ENCODE assay signal across 12 cellular contexts in genomic region chr11:43833657-43834073, GRCh38. TPM values are rescaled to one million over a fixed set of nuclear protein-coding genes. Genes with fewer than 3 reads are reported as not detected.
A peak's percentile ranks its signal among the peaks of the same experiment; 100 is the strongest.
DNase-seq lines count a peak whose midpoint lies in the region; TF ChIP-seq lines count a peak whose summit lies in the region.
"Had no signal": no experiment of that assay in that cellular context is flagged by ENCODE, and none has a peak within 500 bp of the region (broad histone marks: within the 10 kb centered on the region; RNA-seq: fewer than 3 reads in every experiment).

No MANE protein-coding gene starts in this region.

- H3K4me3 ChIP-seq in astrocyte of the cerebellum (ENCODE audit: low read depth, low read length) (no peak overlapping the region), osteoblast (ENCODE audit: insufficient read depth, low read length) (no peak overlapping the region)

- DNase-seq in activated CD4-positive, alpha-beta T cell treated with anti-CD3 and anti-CD28 coated beads, Interleukin-2, amount 10 ng/mL, durations not matched to agents 24 days and 14 days: peak; percentile 7
- no peak for DNase-seq in activated CD4-positive, alpha-beta T cell treated with anti-CD3 and anti-CD28 coated beads for 4 hours
- DNase-seq in astrocyte of the cerebellum (ENCODE audit: low read depth) (peak; percentile 32), hepatic stellate cell (ENCODE audit: low spot score) (peak; percentile 34), type B pancreatic cell (ENCODE audit: extremely low spot score, unreplicated experiment) (no peak), NCI-H1092 (lab: John Stamatoyannopoulos, UW) (no peak), DMS 273 (lab: John Stamatoyannopoulos, UW; ENCODE audit: unreplicated experiment) (no peak), osteoblast (ENCODE audit: insufficient read length, low spot score, missing footprints) (no peak)
- DNase-seq: activated CD4-positive, alpha-beta memory T cell treated with anti-CD3 and anti-CD28 coated beads for 36 hours; activated naive CD8-positive, alpha-beta T cell treated with anti-CD3 and anti-CD28 coated beads, Interleukin-2, amount 10 ng/mL, durations not matched to agents 7 days and 5 days; stimulated activated CD4-positive, alpha-beta T cell treated with anti-CD3 and anti-CD28 coated beads, Interleukin-15, amount 100 ng/mL, for 24 hours had no signal

- no peaks in the 10 kb centered on the region for H3K79me2 ChIP-seq in osteoblast (ENCODE audit: insufficient read depth, low read length)

- H3K4me3 Mint-ChIP-seq in activated CD4-positive, alpha-beta T cell treated with anti-CD3 and anti-CD28 coated beads, Interleukin-2, amount 10 ng/mL, durations not matched to agents 24 days and 14 days: no peak overlapping the region
- no peak overlapping the region for H3K4me3 Mint-ChIP-seq in type B pancreatic cell
- H3K4me3 Mint-ChIP-seq: activated CD4-positive, alpha-beta memory T cell treated with anti-CD3 and anti-CD28 coated beads for 36 hours; activated naive CD8-positive, alpha-beta T cell treated with anti-CD3 and anti-CD28 coated beads, Interleukin-2, amount 10 ng/mL, durations not matched to agents 7 days and 5 days; stimulated activated effector memory CD8-positive, alpha-beta T cell treated with anti-CD3 and anti-CD28 coated beads, Interleukin-12 subunit alpha, Interleukin-12 subunit beta, amount 100 ng/mL, for 72 hours had no signal

- no peaks in the 10 kb centered on the region for H3K9me3 Mint-ChIP-seq in activated CD4-positive, alpha-beta T cell treated with anti-CD3 and anti-CD28 coated beads, Interleukin-2, amount 10 ng/mL, durations not matched to agents 24 days and 14 days
- no peaks in the 10 kb centered on the region for H3K9me3 Mint-ChIP-seq in type B pancreatic cell
- H3K9me3 Mint-ChIP-seq: activated CD4-positive, alpha-beta memory T cell treated with anti-CD3 and anti-CD28 coated beads for 36 hours; activated naive CD8-positive, alpha-beta T cell treated with anti-CD3 and anti-CD28 coated beads, Interleukin-2, amount 10 ng/mL, durations not matched to agents 7 days and 5 days; stimulated activated effector memory CD8-positive, alpha-beta T cell treated with anti-CD3 and anti-CD28 coated beads, Interleukin-12 subunit alpha, Interleukin-12 subunit beta, amount 100 ng/mL, for 72 hours had no signal

- no peak overlapping the region for H3K4me2 ChIP-seq in osteoblast (ENCODE audit: insufficient read depth, low read length)

- no peaks in the 10 kb centered on the region for H3K27me3 ChIP-seq in osteoblast (ENCODE audit: insufficient read depth, low read length)

- H3K4me1 ChIP-seq in osteoblast (ENCODE audit: insufficient read depth, low read length): peaks cover 18% of the 10 kb centered on the region

- intact Hi-C loops in activated CD4-positive, alpha-beta T cell treated with anti-CD3 and anti-CD28 coated beads, Interleukin-2, amount 10 ng/mL, durations not matched to agents 24 days and 14 days (cut with micrococcal nuclease): loop anchor here (5.0 kb wide), 3 partner anchors 109 to 521 kb away; partner anchors contain the start of genes API5 and C11orf96

- H3K36me3 ChIP-seq in osteoblast (ENCODE audit: insufficient read depth, low read length): peaks cover 13% of the 10 kb centered on the region

- TF ChIP-seq CTCF in astrocyte of the cerebellum (IDR thresholded peaks at IDR 0.05; ENCODE audit: low read depth, low read length, missing control alignments): no peak
- no peak for TF ChIP-seq CTCF in type B pancreatic cell (conservative IDR thresholded peaks at IDR 0.05)
- no peak for TF ChIP-seq CTCF in osteoblast (IDR thresholded peaks at IDR 0.05; ENCODE audit: extremely low read depth, low read depth, low read length)

- H2AFZ ChIP-seq in osteoblast (ENCODE audit: low read length): no peak overlapping the region

- peaks cover 18% of the 10 kb centered on the region for H3K36me3 Mint-ChIP-seq in activated CD4-positive, alpha-beta T cell treated with anti-CD3 and anti-CD28 coated beads, Interleukin-2, amount 10 ng/mL, durations not matched to agents 24 days and 14 days (ENCODE audit: low read depth)
- H3K36me3 Mint-ChIP-seq in type B pancreatic cell: peaks cover 8% of the 10 kb centered on the region

- in situ Hi-C loops in astrocyte of the cerebellum (cut with HindIII; ENCODE audit: low sequenced_read_pairs): no loop called here

- H3K4me1 Mint-ChIP-seq in activated CD4-positive, alpha-beta T cell treated with anti-CD3 and anti-CD28 coated beads, Interleukin-2, amount 10 ng/mL, durations not matched to agents 24 days and 14 days: peaks cover 11% of the 10 kb centered on the region
- H3K4me1 Mint-ChIP-seq in type B pancreatic cell (ENCODE audit: unreplicated experiment): peaks cover 9% of the 10 kb centered on the region

- no peak overlapping the region for H3K27ac Mint-ChIP-seq in activated CD4-positive, alpha-beta T cell treated with anti-CD3 and anti-CD28 coated beads, Interleukin-2, amount 10 ng/mL, durations not matched to agents 24 days and 14 days
- H3K27ac Mint-ChIP-seq in type B pancreatic cell: peak overlapping the region; percentile 40
- H3K27ac Mint-ChIP-seq: activated CD4-positive, alpha-beta memory T cell treated with anti-CD3 and anti-CD28 coated beads for 36 hours; activated naive CD8-positive, alpha-beta T cell treated with anti-CD3 and anti-CD28 coated beads, Interleukin-2, amount 10 ng/mL, durations not matched to agents 7 days and 5 days; stimulated activated effector memory CD8-positive, alpha-beta T cell treated with anti-CD3 and anti-CD28 coated beads, Interleukin-12 subunit alpha, Interleukin-12 subunit beta, amount 100 ng/mL, for 72 hours had no signal

- H3K27me3 Mint-ChIP-seq in activated CD4-positive, alpha-beta T cell treated with anti-CD3 and anti-CD28 coated beads, Interleukin-2, amount 10 ng/mL, durations not matched to agents 24 days and 14 days: no peaks in the 10 kb centered on the region
- H3K27me3 Mint-ChIP-seq in type B pancreatic cell: no peaks in the 10 kb centered on the region
- H3K27me3 Mint-ChIP-seq: activated CD4-positive, alpha-beta memory T cell treated with anti-CD3 and anti-CD28 coated beads for 36 hours; activated naive CD8-positive, alpha-beta T cell treated with anti-CD3 and anti-CD28 coated beads, Interleukin-2, amount 10 ng/mL, durations not matched to agents 7 days and 5 days had no signal

- peaks cover 17% of the 10 kb centered on the region for H4K20me1 ChIP-seq in osteoblast (ENCODE audit: insufficient read depth, low read length)

- no peaks in the 10 kb centered on the region for H3K9me3 ChIP-seq in osteoblast (ENCODE audit: low read depth, low read length)

- no peak overlapping the region for H3K27ac ChIP-seq in osteoblast (ENCODE audit: low read depth, low read length)

RNA-seq across cellular contexts. Expression of gene ALKBH3, which starts 47.0 kb away (rescaled TPM):
- total RNA-seq in activated CD4-positive, alpha-beta T cell treated with anti-CD3 and anti-CD28 coated beads, Interleukin-2, amount 10 ng/mL, durations not matched to agents 24 days and 14 days: 38.3 and 41.4 TPM in 2 replicates
- total RNA-seq in type B pancreatic cell (ENCODE audit: low replicate concordance) (27.3 and 30.6 TPM in 2 replicates), osteoblast (47.8 and 53.9 TPM in 2 replicates)

Comparison
In these comparisons a context has a peak if more than half of its experiments do, and no peak if none do; other contexts are left out.
1. DNase-seq: peak in activated CD4-positive, alpha-beta T cell treated with anti-CD3 and anti-CD28 coated beads, Interleukin-2, amount 10 ng/mL, durations not matched to agents 24 days and 14 days (single experiment), astrocyte of the cerebellum (single experiment) and hepatic stellate cell (single experiment); none in activated CD4-positive, alpha-beta T cell treated with anti-CD3 and anti-CD28 coated beads for 4 hours (0 of 2), type B pancreatic cell (single experiment), NCI-H1092 (single experiment), DMS 273 (single experiment) and osteoblast (single experiment).